In the genomic region with DNA sequence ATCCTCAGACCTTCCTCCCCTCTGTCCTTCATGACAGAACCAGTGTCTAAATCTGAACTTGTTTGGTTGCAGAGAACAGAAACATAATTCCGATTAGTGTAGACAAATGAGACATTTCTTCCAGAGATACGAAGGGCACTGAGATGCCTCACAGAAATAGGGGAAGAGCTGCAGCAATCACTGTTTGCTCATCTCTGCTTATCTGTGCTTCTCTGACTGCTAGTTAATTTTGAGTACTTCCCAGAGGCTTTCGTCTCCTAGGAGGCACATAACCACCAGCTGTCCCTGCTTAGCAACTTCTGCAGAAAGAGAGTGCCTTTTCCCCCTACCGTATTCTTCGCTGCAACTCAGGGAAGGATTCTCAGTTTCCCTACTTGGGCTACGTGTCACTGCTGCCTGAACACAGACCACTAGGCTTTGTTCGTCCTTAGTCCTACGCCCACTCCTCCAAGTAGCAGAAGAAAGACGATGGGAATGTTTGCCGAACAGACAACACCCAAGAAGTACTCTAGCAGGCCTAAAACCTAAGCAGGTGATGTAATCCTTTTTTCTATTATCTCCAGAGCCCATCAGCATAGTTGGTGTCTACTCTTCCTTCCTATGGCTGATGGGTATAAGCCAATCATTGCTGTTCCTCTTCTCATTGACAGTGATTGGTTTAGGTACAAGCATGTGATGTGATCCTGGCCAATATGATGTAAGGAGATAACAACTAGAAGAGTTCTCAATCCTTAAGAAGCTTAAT, we compare ENCODE assay signal across 16 cellular contexts.
"Had no signal": no experiment of that assay in that cellular context is flagged by ENCODE, and none has a peak within 500 bp of the region (broad histone marks: within the 10 kb centered on the region; RNA-seq: fewer than 3 reads in every experiment).

No MANE protein-coding gene starts in this region.

- H3K36me3 ChIP-seq: gastrocnemius medialis, lower lobe of right lung, upper lobe of right lung had no signal

- H3K27ac ChIP-seq: gastrocnemius medialis, lower lobe of right lung, upper lobe of right lung had no signal

- H3K4me1 ChIP-seq: upper lobe of right lung had no signal

- ATAC-seq: activated CD8-positive, alpha-beta memory T cell treated with anti-CD3 and anti-CD28 coated beads, Interleukin-2, amount 10 ng/mL, durations not matched to agents 7 days and 5 days; activated T-cell treated with anti-CD3 and anti-CD28 coated beads, Interleukin-2, amount 50 U/mL, for 4 hours; gastrocnemius medialis; lower lobe of right lung; naive thymus-derived CD4-positive, alpha-beta T cell; stimulated activated effector memory CD8-positive, alpha-beta T cell treated with anti-CD3 and anti-CD28 coated beads, Interleukin-12 subunit alpha, Interleukin-12 subunit beta, amount 100 ng/mL, for 72 hours; T-helper 17 cell; upper lobe of right lung had no signal

- H3K9me3 ChIP-seq: gastrocnemius medialis, lower lobe of right lung, upper lobe of right lung had no signal

- DNase-seq: activated CD4-positive, alpha-beta T cell treated with anti-CD3 and anti-CD28 coated beads for 1 hour; activated CD4-positive, alpha-beta T cell treated with anti-CD3 and anti-CD28 coated beads, Interleukin-2, amount 50 U/mL, for 48 hours; activated CD8-positive, alpha-beta memory T cell treated with anti-CD3 and anti-CD28 coated beads, Interleukin-2, amount 10 ng/mL, durations not matched to agents 7 days and 5 days; activated effector memory CD4-positive, alpha-beta T cell treated with anti-CD3 and anti-CD28 coated beads, Interleukin-2, amount 50 U/mL, for 16 hours; activated T-cell treated with anti-CD3 and anti-CD28 coated beads, Interleukin-2, amount 50 U/mL, for 4 hours; aorta; effector CD4-positive, alpha-beta T cell; gastrocnemius medialis; lower lobe of right lung; naive thymus-derived CD4-positive, alpha-beta T cell; posterior cingulate gyrus; small intestine; T-helper 17 cell; upper lobe of right lung had no signal

- FAIRE-seq: colon, small intestine had no signal

- H3K4me3 ChIP-seq: gastrocnemius medialis, lower lobe of right lung, upper lobe of right lung had no signal

- H3K27me3 ChIP-seq: gastrocnemius medialis, upper lobe of right lung had no signal
